Comparison of ENCODE assay signal across 8 cellular contexts in the genomic region with DNA sequence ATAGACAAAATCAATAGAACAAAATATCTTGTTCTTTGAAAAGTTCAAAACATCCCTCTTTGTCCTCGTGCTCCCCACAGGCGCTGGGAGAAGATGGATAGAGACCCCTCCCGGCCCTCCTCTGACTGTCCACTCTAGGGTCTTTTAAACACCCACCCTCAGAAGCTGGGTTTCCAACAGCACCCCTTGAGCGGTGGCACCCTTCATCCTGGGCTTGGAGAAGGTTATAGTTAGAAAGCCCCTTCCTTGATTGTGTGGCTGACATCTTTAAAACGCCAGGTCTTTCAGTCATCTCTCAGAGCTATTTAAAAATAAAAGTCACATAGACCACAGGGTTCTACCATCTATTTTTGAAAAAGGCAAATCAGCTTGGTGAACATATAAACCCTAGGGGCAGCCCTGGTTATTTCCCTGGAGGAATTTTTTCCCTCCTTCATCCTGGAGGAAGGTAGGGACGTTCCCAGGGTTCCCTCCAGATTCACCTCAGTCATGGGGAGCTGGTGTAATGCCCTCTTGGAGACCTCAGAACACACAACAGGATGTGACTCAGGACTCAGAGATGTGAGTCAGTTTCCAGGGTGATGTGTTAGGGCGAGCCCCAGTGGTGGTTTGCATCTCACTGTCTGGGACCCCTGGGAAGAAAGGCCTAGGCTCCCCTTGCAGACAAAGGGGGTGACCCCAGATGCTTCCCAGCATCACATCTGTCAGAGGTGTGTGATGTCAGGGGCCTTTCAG.
DNase-seq lines count a peak whose midpoint lies in the region; ATAC-seq lines count a peak whose summit lies in the region.

No MANE protein-coding gene starts in this region.

- peaks cover 47% of the 10 kb centered on the region for H3K36me3 ChIP-seq in skeletal muscle satellite cell (ENCODE audit: insufficient read depth, low read length)

- peaks cover 51% of the 10 kb centered on the region for H3K4me1 ChIP-seq in skeletal muscle satellite cell (ENCODE audit: control insufficient read depth, insufficient read depth, low read length)

- peak; percentile 98 for DNase-seq in ELR (ENCODE audit: low read depth)
- peak; percentile 74 for DNase-seq in activated CD4-positive, alpha-beta T cell treated with anti-CD3 and anti-CD28 coated beads for 48 hours
- peak; percentile 96 for DNase-seq in dermis blood vessel endothelial cell
- DNase-seq in retina, result no peak
- DNase-seq in NCI-H2029 (lab: John Stamatoyannopoulos, UW), result no peak
- no peak for DNase-seq in NCI-H2227 (lab: John Stamatoyannopoulos, UW; ENCODE audit: unreplicated experiment)

- H3K4me3 ChIP-seq in skeletal muscle satellite cell (ENCODE audit: low read length), result peak overlapping the region; percentile 41

- peak; percentile 74 for ATAC-seq in HG03442 (IDR thresholded peaks at IDR 0.05; ENCODE audit: unreplicated experiment)

- H3K4me2 ChIP-seq in skeletal muscle satellite cell (ENCODE audit: low read length), result peak overlapping the region; percentile 68

- peaks cover 6% of the 10 kb centered on the region for H3K9me3 ChIP-seq in skeletal muscle satellite cell (replicated peaks; ENCODE audit: low read length)

- H3K27me3 ChIP-seq in skeletal muscle satellite cell (ENCODE audit: control insufficient read depth, insufficient read depth, low read length), result no peaks in the 10 kb centered on the region

- peak overlapping the region; percentile 84 for H3K9ac ChIP-seq in skeletal muscle satellite cell (ENCODE audit: low read depth, low read length)

Comparison
In these comparisons a context has a peak if more than half of its experiments do, and no peak if none do; other contexts are left out.
1. DNase-seq: peak in ELR (single experiment), activated CD4-positive, alpha-beta T cell treated with anti-CD3 and anti-CD28 coated beads for 48 hours (single experiment) and dermis blood vessel endothelial cell (single experiment); none in retina (single experiment), NCI-H2029 (single experiment) and NCI-H2227 (single experiment).